ENCODE assay signal across 26 cellular contexts in genomic region chr22:40472579-40472978, GRCh38.
"Had no signal": no experiment of that assay in that cellular context is flagged by ENCODE, and none has a peak within 500 bp of the region (broad histone marks: within the 10 kb centered on the region; RNA-seq: fewer than 3 reads in every experiment).

No MANE protein-coding gene starts in this region.

- ATAC-seq: activated naive CD4-positive, alpha-beta T cell treated with anti-CD3 and anti-CD28 coated beads, Interleukin-2, amount 50 U/mL, for 72 hours; activated naive CD8-positive, alpha-beta T cell treated with anti-CD3 and anti-CD28 coated beads, Interleukin-2, amount 50 U/mL, for 24 hours; activated T-cell treated with anti-CD3 and anti-CD28 coated beads, Interleukin-2, amount 50 U/mL, for 4 hours; body of pancreas had no signal

- H3K4me3 ChIP-seq: ascending aorta, body of pancreas, Peyer's patch, SJCRH30 had no signal

- H3K9me3 Mint-ChIP-seq: activated CD4-positive, alpha-beta memory T cell treated with anti-CD3 and anti-CD28 coated beads for 36 hours; activated CD4-positive, alpha-beta T cell treated with anti-CD3 and anti-CD28 coated beads, Interleukin-2, amount 10 ng/mL, durations not matched to agents 7 days and 5 days; activated naive CD4-positive, alpha-beta T cell treated with anti-CD3 and anti-CD28 coated beads, Interleukin-2, amount 50 U/mL, for 72 hours; activated naive CD8-positive, alpha-beta T cell treated with anti-CD3 and anti-CD28 coated beads, Interleukin-2, amount 50 U/mL, for 24 hours; activated T-cell treated with anti-CD3 and anti-CD28 coated beads, Interleukin-2, amount 50 U/mL, for 4 hours; T-helper 1 cell treated with Interleukin-12 subunit alpha and Interleukin-12 subunit beta and Interleukin-4 antibody, amounts not matched to agents 30 μg/mL and 1 μg/mL, for 36 hours had no signal

- H3K9me3 ChIP-seq: ascending aorta, body of pancreas, Peyer's patch, SJCRH30, SK-N-SH had no signal

- DNase-seq: activated CD4-positive, alpha-beta memory T cell treated with anti-CD3 and anti-CD28 coated beads for 36 hours; activated CD4-positive, alpha-beta T cell treated with anti-CD3 and anti-CD28 coated beads, Interleukin-2, amount 10 ng/mL, durations not matched to agents 7 days and 5 days; activated CD4-positive, CD25-positive, alpha-beta regulatory T cell treated with anti-CD3 and anti-CD28 coated beads, Interleukin-2, amount 50 U/mL, for 72 hours; activated CD8-positive, alpha-beta memory T cell treated with anti-CD3 and anti-CD28 coated beads for 24 hours; activated effector memory CD4-positive, alpha-beta T cell treated with anti-CD3 and anti-CD28 coated beads, Interleukin-2, amount 50 U/mL, for 16 hours; activated naive CD4-positive, alpha-beta T cell treated with Interleukin-2 at 50 U/mL for 16 hours; activated naive CD8-positive, alpha-beta T cell treated with anti-CD3 and anti-CD28 coated beads, Interleukin-2, amount 50 U/mL, for 24 hours; activated T-cell treated with anti-CD3 and anti-CD28 coated beads, Interleukin-2, amount 50 U/mL, for 4 hours; amniotic stem cell; body of pancreas; central memory CD4-positive, alpha-beta T cell; MM.1S; NCI-H1105 treated with DMSO at 0.1 percent for 48 hours; NCI-H1436 treated with DMSO at 0.1 percent for 48 hours; NCI-H187; NCI-H2081; NCI-H524; Peyer's patch; Right ventricle myocardium superior; SJCRH30; SK-N-SH; SW 1271 had no signal

- H3K36me3 ChIP-seq: ascending aorta, Peyer's patch, SJCRH30 had no signal

- H3K36me3 Mint-ChIP-seq: activated CD4-positive, alpha-beta memory T cell treated with anti-CD3 and anti-CD28 coated beads for 36 hours had no signal

- H3K4me2 ChIP-seq: SK-N-SH had no signal

- H3K4me1 ChIP-seq: SJCRH30 had no signal

- H3K9me2 ChIP-seq: SK-N-SH had no signal

- H3K27ac Mint-ChIP-seq: activated CD4-positive, alpha-beta memory T cell treated with anti-CD3 and anti-CD28 coated beads for 36 hours; activated CD4-positive, alpha-beta T cell treated with anti-CD3 and anti-CD28 coated beads, Interleukin-2, amount 10 ng/mL, durations not matched to agents 7 days and 5 days; activated naive CD4-positive, alpha-beta T cell treated with anti-CD3 and anti-CD28 coated beads, Interleukin-2, amount 50 U/mL, for 72 hours; activated naive CD8-positive, alpha-beta T cell treated with anti-CD3 and anti-CD28 coated beads, Interleukin-2, amount 50 U/mL, for 24 hours; T-helper 1 cell treated with Interleukin-12 subunit alpha and Interleukin-12 subunit beta and Interleukin-4 antibody, amounts not matched to agents 30 μg/mL and 1 μg/mL, for 36 hours had no signal

- H3K9ac ChIP-seq: SK-N-SH had no signal

- H3K27me3 Mint-ChIP-seq: activated CD4-positive, alpha-beta memory T cell treated with anti-CD3 and anti-CD28 coated beads for 36 hours; activated CD4-positive, alpha-beta T cell treated with anti-CD3 and anti-CD28 coated beads, Interleukin-2, amount 10 ng/mL, durations not matched to agents 7 days and 5 days; activated naive CD8-positive, alpha-beta T cell treated with anti-CD3 and anti-CD28 coated beads, Interleukin-2, amount 50 U/mL, for 24 hours had no signal

- H3K4me3 Mint-ChIP-seq: activated CD4-positive, alpha-beta memory T cell treated with anti-CD3 and anti-CD28 coated beads for 36 hours; activated CD4-positive, alpha-beta T cell treated with anti-CD3 and anti-CD28 coated beads, Interleukin-2, amount 10 ng/mL, durations not matched to agents 7 days and 5 days; activated naive CD8-positive, alpha-beta T cell treated with anti-CD3 and anti-CD28 coated beads, Interleukin-2, amount 50 U/mL, for 24 hours; activated T-cell treated with anti-CD3 and anti-CD28 coated beads, Interleukin-2, amount 50 U/mL, for 4 hours; T-helper 1 cell treated with Interleukin-12 subunit alpha and Interleukin-12 subunit beta and Interleukin-4 antibody, amounts not matched to agents 30 μg/mL and 1 μg/mL, for 36 hours had no signal

- H3K27me3 ChIP-seq: ascending aorta, body of pancreas, Peyer's patch, SJCRH30 had no signal

- H3K27ac ChIP-seq: ascending aorta, body of pancreas, Peyer's patch, RWPE1, SJCRH30 had no signal
